ENCODE assay signal across 1 cellular context in the genomic region with DNA sequence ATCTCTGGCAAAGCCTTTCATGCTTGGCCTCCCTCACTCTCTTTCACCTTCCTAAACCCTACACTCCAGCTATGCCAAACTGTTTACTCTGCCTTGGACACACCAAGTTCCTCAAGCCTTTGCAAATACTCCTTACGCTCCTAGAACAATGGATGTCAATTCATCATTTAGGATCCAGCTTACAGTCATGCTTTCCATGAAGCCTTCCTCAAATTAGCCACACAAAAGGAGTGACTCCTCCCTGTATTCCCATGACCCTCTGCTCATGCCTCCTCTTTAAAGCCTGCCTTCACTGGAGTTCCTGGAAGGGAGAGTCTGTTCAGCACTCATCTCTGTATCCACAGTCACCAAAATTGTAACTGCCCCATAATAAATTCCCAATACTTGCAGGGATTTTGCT.
TF ChIP-seq lines count a peak whose summit lies in the region.

No MANE protein-coding gene starts in this region.

TF ChIP-seq in IMR-90, 13 proteins besides CTCF, POLR2A, EP300 and RAD21:
- no peak for TF ChIP-seq MXI1 (IDR thresholded peaks at IDR 0.05; ENCODE audit: borderline replicate concordance, low read depth, low read length)
- no peak for TF ChIP-seq ELK1 (IDR thresholded peaks at IDR 0.05; ENCODE audit: borderline replicate concordance, low read depth, low read length)
- TF ChIP-seq SMC3 (IDR thresholded peaks at IDR 0.05; ENCODE audit: low read depth, low read length): no peak
- no peak for TF ChIP-seq RFX5 (IDR thresholded peaks at IDR 0.05; ENCODE audit: low read depth, low read length)
- no peak for TF ChIP-seq MAFK (IDR thresholded peaks at IDR 0.05; ENCODE audit: low read depth, low read length)
TF ChIP-seq in IMR-90: peak in this region for 0.
